ENCODE assay signal across 1 cellular context in the genomic region with DNA sequence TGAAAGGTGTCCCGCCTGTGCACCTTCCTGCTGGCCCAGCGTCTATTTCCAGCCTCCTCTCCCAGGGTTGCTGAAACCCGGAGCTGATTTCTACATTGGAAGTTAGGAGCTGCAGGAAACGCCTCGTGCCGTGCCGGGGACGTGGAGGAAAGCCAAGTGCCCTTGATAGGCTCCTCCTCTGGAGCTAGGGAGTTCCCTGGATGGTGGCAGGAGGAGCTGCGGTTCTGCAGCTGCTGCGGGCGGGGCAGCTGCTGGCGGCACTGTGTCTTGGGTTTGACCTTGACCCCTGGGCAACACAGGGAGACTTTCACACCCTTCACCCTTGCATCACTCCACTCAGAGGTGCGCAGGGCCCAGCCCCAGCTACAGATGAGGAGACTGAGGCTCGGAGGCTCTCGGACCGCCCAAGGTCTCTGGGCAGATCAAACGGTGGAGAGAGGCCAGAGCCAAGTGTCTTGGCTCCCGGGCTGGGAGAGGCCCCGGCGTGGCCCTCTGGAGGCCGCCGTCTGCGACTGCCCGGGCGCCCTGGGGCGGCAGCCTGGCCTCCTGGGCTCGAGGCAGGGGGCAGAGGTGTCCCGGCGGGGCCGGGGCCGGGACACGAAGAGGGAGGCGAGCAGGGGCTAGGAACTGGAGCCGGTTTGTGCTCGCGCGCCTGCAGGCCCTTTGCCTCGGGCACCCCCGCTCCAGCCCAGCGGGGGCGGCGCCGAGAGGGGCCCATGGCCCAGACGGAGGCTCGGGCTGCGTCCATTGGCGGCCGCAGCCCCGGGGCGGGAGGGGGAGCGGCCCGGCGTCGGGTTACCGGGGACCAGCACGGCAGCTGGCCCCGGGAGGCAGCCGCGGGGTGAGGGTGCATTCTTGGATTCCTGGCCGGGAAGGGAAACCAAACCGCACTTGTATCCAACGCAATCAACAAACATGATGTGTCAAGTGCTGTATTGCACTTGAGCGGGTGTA.
TF ChIP-seq lines count a peak whose summit lies in the region.

No MANE protein-coding gene starts in this region.

TF ChIP-seq in HepG2, 621 proteins besides CTCF, POLR2A, EP300 and RAD21 (continued from another document and continues in another):
- TF ChIP-seq, protein P1, sequence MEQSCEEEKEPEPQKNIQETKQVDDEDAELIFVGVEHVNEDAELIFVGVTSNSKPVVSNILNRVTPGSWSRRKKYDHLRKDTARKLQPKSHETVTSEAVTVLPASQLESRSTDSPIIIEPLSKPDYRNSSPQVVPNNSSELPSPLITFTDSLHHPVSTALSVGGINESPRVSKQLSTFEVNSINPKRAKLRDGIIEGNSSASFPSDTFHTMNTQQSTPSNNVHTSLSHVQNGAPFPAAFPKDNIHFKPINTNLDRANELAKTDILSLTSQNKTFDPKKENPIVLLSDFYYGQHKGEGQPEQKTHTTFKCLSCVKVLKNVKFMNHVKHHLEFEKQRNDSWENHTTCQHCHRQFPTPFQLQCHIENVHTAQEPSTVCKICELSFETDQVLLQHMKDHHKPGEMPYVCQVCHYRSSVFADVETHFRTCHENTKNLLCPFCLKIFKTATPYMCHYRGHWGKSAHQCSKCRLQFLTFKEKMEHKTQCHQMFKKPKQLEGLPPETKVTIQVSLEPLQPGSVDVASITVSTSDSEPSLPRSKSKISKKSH (CRISPR knock-in tag; IDR thresholded peaks at IDR 0.05; ENCODE audit: borderline replicate concordance) = no peak
- TF ChIP-seq MXD4 (CRISPR knock-in tag; IDR thresholded peaks at IDR 0.05) = no peak
- TF ChIP-seq SKI (IDR thresholded peaks at IDR 0.05; ENCODE audit: partially characterized antibody) = no peak
- TF ChIP-seq RXRA (CRISPR knock-in tag; IDR thresholded peaks at IDR 0.05) = peak; percentile 43; the same call in 1 of the 2 replicates
- peak; percentile 53; the same call in 1 of the 2 replicates for TF ChIP-seq YEATS4 (CRISPR knock-in tag; IDR thresholded peaks at IDR 0.05; ENCODE audit: borderline replicate concordance)
- no peak for TF ChIP-seq ETV5 (CRISPR knock-in tag; IDR thresholded peaks at IDR 0.05; ENCODE audit: borderline replicate concordance)
- TF ChIP-seq ZBTB8A (CRISPR knock-in tag; IDR thresholded peaks at IDR 0.05; ENCODE audit: borderline replicate concordance, low read depth) = no peak
- TF ChIP-seq, protein P2, sequence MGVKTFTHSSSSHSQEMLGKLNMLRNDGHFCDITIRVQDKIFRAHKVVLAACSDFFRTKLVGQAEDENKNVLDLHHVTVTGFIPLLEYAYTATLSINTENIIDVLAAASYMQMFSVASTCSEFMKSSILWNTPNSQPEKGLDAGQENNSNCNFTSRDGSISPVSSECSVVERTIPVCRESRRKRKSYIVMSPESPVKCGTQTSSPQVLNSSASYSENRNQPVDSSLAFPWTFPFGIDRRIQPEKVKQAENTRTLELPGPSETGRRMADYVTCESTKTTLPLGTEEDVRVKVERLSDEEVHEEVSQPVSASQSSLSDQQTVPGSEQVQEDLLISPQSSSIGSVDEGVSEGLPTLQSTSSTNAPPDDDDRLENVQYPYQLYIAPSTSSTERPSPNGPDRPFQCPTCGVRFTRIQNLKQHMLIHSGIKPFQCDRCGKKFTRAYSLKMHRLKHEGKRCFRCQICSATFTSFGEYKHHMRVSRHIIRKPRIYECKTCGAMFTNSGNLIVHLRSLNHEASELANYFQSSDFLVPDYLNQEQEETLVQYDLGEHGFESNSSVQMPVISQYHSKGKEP (CRISPR knock-in tag; IDR thresholded peaks at IDR 0.05) = no peak
- TF ChIP-seq ZNF672 (CRISPR knock-in tag; IDR thresholded peaks at IDR 0.05) = no peak
- TF ChIP-seq RCOR2 (CRISPR knock-in tag; IDR thresholded peaks at IDR 0.05) = peak; percentile 51; the same call in 1 of the 2 replicates
- no peak for TF ChIP-seq SRF (IDR thresholded peaks at IDR 0.05; ENCODE audit: low read depth, low read length)
- peak; percentile 63; the same call in 1 of the 2 replicates for TF ChIP-seq ZFY (CRISPR knock-in tag; IDR thresholded peaks at IDR 0.05)
- peak; percentile 82 for TF ChIP-seq ZNF3 (CRISPR knock-in tag; IDR thresholded peaks at IDR 0.05)
- TF ChIP-seq KMT2B (CRISPR knock-in tag; IDR thresholded peaks at IDR 0.05) = peak; percentile 15; the same call in 1 of the 2 replicates
- TF ChIP-seq HOXA7 (CRISPR knock-in tag; IDR thresholded peaks at IDR 0.05) = no peak
- TF ChIP-seq, protein P3, sequence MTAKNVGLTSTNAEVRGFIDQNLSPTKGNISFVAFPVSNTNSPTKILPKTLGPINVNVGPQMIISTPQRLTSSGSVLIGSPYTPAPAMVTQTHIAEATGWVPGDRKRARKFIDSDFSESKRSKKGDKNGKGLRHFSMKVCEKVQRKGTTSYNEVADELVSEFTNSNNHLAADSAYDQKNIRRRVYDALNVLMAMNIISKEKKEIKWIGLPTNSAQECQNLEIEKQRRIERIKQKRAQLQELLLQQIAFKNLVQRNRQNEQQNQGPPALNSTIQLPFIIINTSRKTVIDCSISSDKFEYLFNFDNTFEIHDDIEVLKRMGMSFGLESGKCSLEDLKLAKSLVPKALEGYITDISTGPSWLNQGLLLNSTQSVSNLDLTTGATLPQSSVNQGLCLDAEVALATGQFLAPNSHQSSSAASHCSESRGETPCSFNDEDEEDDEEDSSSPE (CRISPR knock-in tag; IDR thresholded peaks at IDR 0.05) = no peak
- TF ChIP-seq ZFX (CRISPR knock-in tag; IDR thresholded peaks at IDR 0.05; ENCODE audit: low read depth) = peak; percentile 68
- TF ChIP-seq MAFF (IDR thresholded peaks at IDR 0.05; ENCODE audit: low read depth, low read length) = no peak
- no peak for TF ChIP-seq POLR2G (IDR thresholded peaks at IDR 0.05; ENCODE audit: low read depth, low read length)
- TF ChIP-seq SMAD1 (CRISPR knock-in tag; IDR thresholded peaks at IDR 0.05; ENCODE audit: borderline replicate concordance, low read depth) = peak; percentile 70; the same call in 1 of the 2 replicates
- TF ChIP-seq, protein P4, sequence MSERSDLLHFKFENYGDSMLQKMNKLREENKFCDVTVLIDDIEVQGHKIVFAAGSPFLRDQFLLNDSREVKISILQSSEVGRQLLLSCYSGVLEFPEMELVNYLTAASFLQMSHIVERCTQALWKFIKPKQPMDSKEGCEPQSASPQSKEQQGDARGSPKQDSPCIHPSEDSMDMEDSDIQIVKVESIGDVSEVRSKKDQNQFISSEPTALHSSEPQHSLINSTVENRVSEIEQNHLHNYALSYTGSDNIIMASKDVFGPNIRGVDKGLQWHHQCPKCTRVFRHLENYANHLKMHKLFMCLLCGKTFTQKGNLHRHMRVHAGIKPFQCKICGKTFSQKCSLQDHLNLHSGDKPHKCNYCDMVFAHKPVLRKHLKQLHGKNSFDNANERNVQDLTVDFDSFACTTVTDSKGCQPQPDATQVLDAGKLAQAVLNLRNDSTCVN (CRISPR knock-in tag; IDR thresholded peaks at IDR 0.05; ENCODE audit: borderline replicate concordance) = 0 out of 2 replicates have a peak, but pooled peaks have one; percentile 30
- TF ChIP-seq TCF12 (IDR thresholded peaks at IDR 0.05) = no peak
- TF ChIP-seq TCF12 (CRISPR knock-in tag; IDR thresholded peaks at IDR 0.05) = no peak
- no peak for TF ChIP-seq ZNF781 (CRISPR knock-in tag; IDR thresholded peaks at IDR 0.05; ENCODE audit: borderline replicate concordance, not compliant biosample characterization)
- TF ChIP-seq, protein P5, sequence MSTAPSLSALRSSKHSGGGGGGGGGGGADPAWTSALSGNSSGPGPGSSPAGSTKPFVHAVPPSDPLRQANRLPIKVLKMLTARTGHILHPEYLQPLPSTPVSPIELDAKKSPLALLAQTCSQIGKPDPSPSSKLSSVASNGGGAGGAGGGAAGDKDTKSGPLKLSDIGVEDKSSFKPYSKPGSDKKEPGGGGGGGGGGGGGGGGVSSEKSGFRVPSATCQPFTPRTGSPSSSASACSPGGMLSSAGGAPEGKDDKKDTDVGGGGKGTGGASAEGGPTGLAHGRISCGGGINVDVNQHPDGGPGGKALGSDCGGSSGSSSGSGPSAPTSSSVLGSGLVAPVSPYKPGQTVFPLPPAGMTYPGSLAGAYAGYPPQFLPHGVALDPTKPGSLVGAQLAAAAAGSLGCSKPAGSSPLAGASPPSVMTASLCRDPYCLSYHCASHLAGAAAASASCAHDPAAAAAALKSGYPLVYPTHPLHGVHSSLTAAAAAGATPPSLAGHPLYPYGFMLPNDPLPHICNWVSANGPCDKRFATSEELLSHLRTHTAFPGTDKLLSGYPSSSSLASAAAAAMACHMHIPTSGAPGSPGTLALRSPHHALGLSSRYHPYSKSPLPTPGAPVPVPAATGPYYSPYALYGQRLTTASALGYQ (CRISPR knock-in tag; IDR thresholded peaks at IDR 0.05) = no peak
- TF ChIP-seq, protein P6, sequence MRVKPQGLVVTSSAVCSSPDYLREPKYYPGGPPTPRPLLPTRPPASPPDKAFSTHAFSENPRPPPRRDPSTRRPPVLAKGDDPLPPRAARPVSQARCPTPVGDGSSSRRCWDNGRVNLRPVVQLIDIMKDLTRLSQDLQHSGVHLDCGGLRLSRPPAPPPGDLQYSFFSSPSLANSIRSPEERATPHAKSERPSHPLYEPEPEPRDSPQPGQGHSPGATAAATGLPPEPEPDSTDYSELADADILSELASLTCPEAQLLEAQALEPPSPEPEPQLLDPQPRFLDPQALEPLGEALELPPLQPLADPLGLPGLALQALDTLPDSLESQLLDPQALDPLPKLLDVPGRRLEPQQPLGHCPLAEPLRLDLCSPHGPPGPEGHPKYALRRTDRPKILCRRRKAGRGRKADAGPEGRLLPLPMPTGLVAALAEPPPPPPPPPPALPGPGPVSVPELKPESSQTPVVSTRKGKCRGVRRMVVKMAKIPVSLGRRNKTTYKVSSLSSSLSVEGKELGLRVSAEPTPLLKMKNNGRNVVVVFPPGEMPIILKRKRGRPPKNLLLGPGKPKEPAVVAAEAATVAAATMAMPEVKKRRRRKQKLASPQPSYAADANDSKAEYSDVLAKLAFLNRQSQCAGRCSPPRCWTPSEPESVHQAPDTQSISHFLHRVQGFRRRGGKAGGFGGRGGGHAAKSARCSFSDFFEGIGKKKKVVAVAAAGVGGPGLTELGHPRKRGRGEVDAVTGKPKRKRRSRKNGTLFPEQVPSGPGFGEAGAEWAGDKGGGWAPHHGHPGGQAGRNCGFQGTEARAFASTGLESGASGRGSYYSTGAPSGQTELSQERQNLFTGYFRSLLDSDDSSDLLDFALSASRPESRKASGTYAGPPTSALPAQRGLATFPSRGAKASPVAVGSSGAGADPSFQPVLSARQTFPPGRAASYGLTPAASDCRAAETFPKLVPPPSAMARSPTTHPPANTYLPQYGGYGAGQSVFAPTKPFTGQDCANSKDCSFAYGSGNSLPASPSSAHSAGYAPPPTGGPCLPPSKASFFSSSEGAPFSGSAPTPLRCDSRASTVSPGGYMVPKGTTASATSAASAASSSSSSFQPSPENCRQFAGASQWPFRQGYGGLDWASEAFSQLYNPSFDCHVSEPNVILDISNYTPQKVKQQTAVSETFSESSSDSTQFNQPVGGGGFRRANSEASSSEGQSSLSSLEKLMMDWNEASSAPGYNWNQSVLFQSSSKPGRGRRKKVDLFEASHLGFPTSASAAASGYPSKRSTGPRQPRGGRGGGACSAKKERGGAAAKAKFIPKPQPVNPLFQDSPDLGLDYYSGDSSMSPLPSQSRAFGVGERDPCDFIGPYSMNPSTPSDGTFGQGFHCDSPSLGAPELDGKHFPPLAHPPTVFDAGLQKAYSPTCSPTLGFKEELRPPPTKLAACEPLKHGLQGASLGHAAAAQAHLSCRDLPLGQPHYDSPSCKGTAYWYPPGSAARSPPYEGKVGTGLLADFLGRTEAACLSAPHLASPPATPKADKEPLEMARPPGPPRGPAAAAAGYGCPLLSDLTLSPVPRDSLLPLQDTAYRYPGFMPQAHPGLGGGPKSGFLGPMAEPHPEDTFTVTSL (CRISPR knock-in tag; IDR thresholded peaks at IDR 0.05; ENCODE audit: borderline replicate concordance) = no peak
- TF ChIP-seq DNMT3B (CRISPR knock-in tag; conservative IDR thresholded peaks at IDR 0.05) = no peak
- peak; percentile 68; the same call in 1 of the 2 replicates for TF ChIP-seq ZNF556 (CRISPR knock-in tag; IDR thresholded peaks at IDR 0.05; ENCODE audit: borderline replicate concordance)
- TF ChIP-seq, protein P7, sequence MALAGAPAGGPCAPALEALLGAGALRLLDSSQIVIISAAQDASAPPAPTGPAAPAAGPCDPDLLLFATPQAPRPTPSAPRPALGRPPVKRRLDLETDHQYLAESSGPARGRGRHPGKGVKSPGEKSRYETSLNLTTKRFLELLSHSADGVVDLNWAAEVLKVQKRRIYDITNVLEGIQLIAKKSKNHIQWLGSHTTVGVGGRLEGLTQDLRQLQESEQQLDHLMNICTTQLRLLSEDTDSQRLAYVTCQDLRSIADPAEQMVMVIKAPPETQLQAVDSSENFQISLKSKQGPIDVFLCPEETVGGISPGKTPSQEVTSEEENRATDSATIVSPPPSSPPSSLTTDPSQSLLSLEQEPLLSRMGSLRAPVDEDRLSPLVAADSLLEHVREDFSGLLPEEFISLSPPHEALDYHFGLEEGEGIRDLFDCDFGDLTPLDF (CRISPR knock-in tag; IDR thresholded peaks at IDR 0.05) = no peak
- no peak for TF ChIP-seq JUN (CRISPR knock-in tag; IDR thresholded peaks at IDR 0.05)
- TF ChIP-seq ZNF761 (CRISPR knock-in tag; conservative IDR thresholded peaks at IDR 0.05) = 0 out of 2 replicates have a peak, but pooled peaks have one; percentile 49
- TF ChIP-seq, protein P8, sequence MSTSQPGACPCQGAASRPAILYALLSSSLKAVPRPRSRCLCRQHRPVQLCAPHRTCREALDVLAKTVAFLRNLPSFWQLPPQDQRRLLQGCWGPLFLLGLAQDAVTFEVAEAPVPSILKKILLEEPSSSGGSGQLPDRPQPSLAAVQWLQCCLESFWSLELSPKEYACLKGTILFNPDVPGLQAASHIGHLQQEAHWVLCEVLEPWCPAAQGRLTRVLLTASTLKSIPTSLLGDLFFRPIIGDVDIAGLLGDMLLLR (CRISPR knock-in tag; IDR thresholded peaks at IDR 0.05) = no peak
- TF ChIP-seq ZNF891 (CRISPR knock-in tag; IDR thresholded peaks at IDR 0.05) = peak; percentile 55; the same call in 1 of the 2 replicates
- TF ChIP-seq MEIS1 (CRISPR knock-in tag; IDR thresholded peaks at IDR 0.05; ENCODE audit: borderline replicate concordance) = peak; percentile 39; the same call in 1 of the 2 replicates
- no peak for TF ChIP-seq RBAK (CRISPR knock-in tag; IDR thresholded peaks at IDR 0.05)
- TF ChIP-seq SNRNP70 (IDR thresholded peaks at IDR 0.05; ENCODE audit: low read depth, low read length) = no peak
- peak; percentile 50 for TF ChIP-seq CBX1 (IDR thresholded peaks at IDR 0.05; ENCODE audit: low read depth)
- TF ChIP-seq HMG20B (CRISPR knock-in tag; conservative IDR thresholded peaks at IDR 0.05) = no peak; the same call in 1 of the 2 replicates
- no peak for TF ChIP-seq ZNF616 (CRISPR knock-in tag; IDR thresholded peaks at IDR 0.05; ENCODE audit: low read depth)
- no peak for TF ChIP-seq ZNF337 (CRISPR knock-in tag; IDR thresholded peaks at IDR 0.05; ENCODE audit: borderline replicate concordance, low read depth)
- TF ChIP-seq ZNF816 (CRISPR knock-in tag; IDR thresholded peaks at IDR 0.05; ENCODE audit: borderline replicate concordance) = no peak
- TF ChIP-seq MTA1 (CRISPR knock-in tag; IDR thresholded peaks at IDR 0.05; ENCODE audit: borderline replicate concordance) = peak; percentile 75; the same call in 1 of the 2 replicates
- TF ChIP-seq KLF16 (CRISPR knock-in tag; IDR thresholded peaks at IDR 0.05) = no peak
- no peak for TF ChIP-seq FOXA1 (IDR thresholded peaks at IDR 0.05)
- no peak for TF ChIP-seq FOXA1 (CRISPR knock-in tag; IDR thresholded peaks at IDR 0.05)
- TF ChIP-seq HOXA9 (CRISPR knock-in tag; IDR thresholded peaks at IDR 0.05; ENCODE audit: borderline replicate concordance) = no peak
- no peak for TF ChIP-seq RFX5 (IDR thresholded peaks at IDR 0.05; ENCODE audit: low read depth, low read length)
